1 cellular context compared by ENCODE assay signal in genomic region chr1:45339694-45340558, GRCh38.
A peak's percentile ranks its signal among the peaks of the same experiment; 100 is the strongest.
TF ChIP-seq lines count a peak whose summit lies in the region.

Gene MUTYH, minus strand, starts transcription at chr1:45340440. Its CDS starts 5,935 bp downstream, at chr1:45334505.
Gene TOE1, plus strand, starts transcription at chr1:45340170. Its CDS starts 83 bp downstream, at chr1:45340253.

TF ChIP-seq in HepG2, 621 proteins besides CTCF, POLR2A, EP300 and RAD21 (continued from another document and continues in another):
- TF ChIP-seq ZNF784 (CRISPR knock-in tag; IDR thresholded peaks at IDR 0.05; ENCODE audit: borderline replicate concordance) (0 out of 2 replicates have a peak, but pooled peaks have one; percentile 76), ZHX1 (CRISPR knock-in tag; IDR thresholded peaks at IDR 0.05; ENCODE audit: low read depth) (peak; percentile 96), PBX3 (CRISPR knock-in tag; IDR thresholded peaks at IDR 0.05; ENCODE audit: borderline replicate concordance) (no peak), TSC22D2 (CRISPR knock-in tag; IDR thresholded peaks at IDR 0.05; ENCODE audit: borderline replicate concordance) (peak; percentile 76; the same call in 1 of the 2 replicates), ZNF326 (CRISPR knock-in tag; IDR thresholded peaks at IDR 0.05; ENCODE audit: borderline replicate concordance) (no peak), RFX3 (CRISPR knock-in tag; IDR thresholded peaks at IDR 0.05) (no peak), ZNF101 (CRISPR knock-in tag; IDR thresholded peaks at IDR 0.05; ENCODE audit: borderline replicate concordance, low read depth) (no peak), CHD4 (IDR thresholded peaks at IDR 0.05; ENCODE audit: borderline replicate concordance, low read length) (no peak), BRF2 (CRISPR knock-in tag; IDR thresholded peaks at IDR 0.05) (peak; percentile 83; the same call in 1 of the 2 replicates), SKIL (CRISPR knock-in tag; IDR thresholded peaks at IDR 0.05; ENCODE audit: borderline replicate concordance) (peak; percentile 49; the same call in 1 of the 2 replicates), ZNF225 (CRISPR knock-in tag; IDR thresholded peaks at IDR 0.05) (0 out of 2 replicates have a peak, but pooled peaks have one; percentile 53), ZNF781 (CRISPR knock-in tag; IDR thresholded peaks at IDR 0.05; ENCODE audit: borderline replicate concordance, not compliant biosample characterization) (peak; percentile 95), ZNF276 (CRISPR knock-in tag; IDR thresholded peaks at IDR 0.05; ENCODE audit: low read depth) (0 out of 2 replicates have a peak, but pooled peaks have one; percentile 33), ZNF629 (CRISPR knock-in tag; conservative IDR thresholded peaks at IDR 0.05) (peak; percentile 58; the same call in 1 of the 2 replicates), ZBTB7A (CRISPR knock-in tag; IDR thresholded peaks at IDR 0.05) (peak; percentile 85), FLYWCH1 (CRISPR knock-in tag; IDR thresholded peaks at IDR 0.05) (no peak), ZNF281 (CRISPR knock-in tag; IDR thresholded peaks at IDR 0.05; ENCODE audit: borderline replicate concordance) (no peak), NFYC (CRISPR knock-in tag; IDR thresholded peaks at IDR 0.05) (peak; percentile 74), ZNF331 (CRISPR knock-in tag; IDR thresholded peaks at IDR 0.05) (no peak), RBM39 (IDR thresholded peaks at IDR 0.05; ENCODE audit: low read depth, low read length, poor library complexity, severe bottlenecking) (no peak), ARID3A (IDR thresholded peaks at IDR 0.05; ENCODE audit: low read depth, low read length) (no peak), THAP8 (CRISPR knock-in tag; IDR thresholded peaks at IDR 0.05; ENCODE audit: borderline replicate concordance) (no peak), FOXO1 (CRISPR knock-in tag; IDR thresholded peaks at IDR 0.05) (peak; percentile 27; the same call in 1 of the 2 replicates), IRX3 (CRISPR knock-in tag; IDR thresholded peaks at IDR 0.05; ENCODE audit: borderline replicate concordance, low read depth) (peak; percentile 15; the same call in 1 of the 2 replicates), FOXC1 (CRISPR knock-in tag; IDR thresholded peaks at IDR 0.05; ENCODE audit: borderline replicate concordance) (peak; percentile 83), MEIS2 (CRISPR knock-in tag; IDR thresholded peaks at IDR 0.05) (no peak), SP140L (CRISPR knock-in tag; IDR thresholded peaks at IDR 0.05; ENCODE audit: borderline replicate concordance) (no peak), LBX2 (CRISPR knock-in tag; IDR thresholded peaks at IDR 0.05; ENCODE audit: borderline replicate concordance) (peak; percentile 16; the same call in 1 of the 2 replicates), MTA3 (CRISPR knock-in tag; IDR thresholded peaks at IDR 0.05) (no peak), HMGXB4 (CRISPR knock-in tag; IDR thresholded peaks at IDR 0.05; ENCODE audit: borderline replicate concordance in 1 of 2, low read depth in 1 of 2) (peak; percentile 75 to 86), ATF3 (CRISPR knock-in tag; IDR thresholded peaks at IDR 0.05) (no peak), NR2C2 (CRISPR knock-in tag; IDR thresholded peaks at IDR 0.05; ENCODE audit: borderline replicate concordance) (peak; percentile 88), THAP7 (CRISPR knock-in tag; IDR thresholded peaks at IDR 0.05) (peak; percentile 62; the same call in 1 of the 2 replicates)
